Comparison of ENCODE assay signal across 8 cellular contexts in the genomic region with DNA sequence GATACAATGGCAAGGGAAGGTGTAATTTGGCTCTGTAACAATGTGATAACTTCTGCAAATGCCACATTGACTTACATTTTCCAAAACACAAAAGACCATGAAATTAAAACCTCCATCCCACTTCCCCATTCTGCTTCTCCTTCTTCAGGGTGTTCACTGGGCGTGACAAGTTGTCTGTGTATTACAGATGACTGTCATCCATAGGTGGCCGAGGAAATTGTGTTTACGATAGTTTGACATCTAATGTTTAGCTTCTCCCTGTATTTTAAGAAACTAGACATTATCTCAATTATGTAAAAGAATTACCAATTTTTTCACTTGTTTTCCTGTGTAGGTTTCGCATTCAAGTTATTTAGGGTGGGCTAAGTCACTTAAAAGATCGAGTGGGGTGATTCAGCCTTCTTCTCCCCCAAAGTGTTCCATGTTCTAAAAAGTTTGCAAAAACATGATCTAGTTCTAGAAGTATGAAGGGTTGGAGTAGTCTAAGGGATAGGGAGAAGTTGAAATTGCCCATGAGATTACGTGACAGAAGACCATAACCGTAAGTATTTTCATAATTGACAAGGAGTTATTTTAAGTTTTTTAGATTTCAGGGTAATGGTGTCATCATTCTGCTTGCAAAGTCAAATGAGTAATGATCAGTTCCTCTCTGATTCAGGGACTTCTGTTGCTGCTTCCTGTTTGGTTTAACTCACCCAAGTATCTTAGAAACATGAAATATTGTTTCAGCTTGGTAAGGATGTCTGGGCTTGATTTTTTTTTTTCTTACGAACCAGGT. TPM values are rescaled to one million over a fixed set of nuclear protein-coding genes. Genes with fewer than 3 reads are reported as not detected.
DNase-seq lines count a peak whose midpoint lies in the region; ATAC-seq and TF ChIP-seq lines count a peak whose summit lies in the region.

No MANE protein-coding gene starts in this region.

- no peaks in the 10 kb centered on the region for H4K20me1 ChIP-seq in BLaER1

- H3K9me3 ChIP-seq in BLaER1 (peaks cover 3% of the 10 kb centered on the region; the same call in 1 of the 2 replicates), ascending aorta (no peaks in the 10 kb centered on the region)

- intact Hi-C loops in ascending aorta (cut with DNase I) = no loop called here
- intact Hi-C loops in dorsolateral prefrontal cortex (cut with DNase I) = no loop called here

- no peak overlapping the region for H3K4me3 ChIP-seq in BLaER1
- H3K4me3 ChIP-seq in ascending aorta = no peak overlapping the region
- H3K4me3 ChIP-seq in dorsolateral prefrontal cortex = no peak overlapping the region

- H3K36me3 Mint-ChIP-seq in T-helper 2 cell treated with Interferon-gamma antibody and Interleukin-4, amounts not matched to agents 5 μg/mL and 100 μg/mL, for 36 hours (ENCODE audit: low read depth) = peaks cover 20% of the 10 kb centered on the region
- H3K36me3 Mint-ChIP-seq in immature natural killer cell = no peaks in the 10 kb centered on the region
- no peaks in the 10 kb centered on the region for H3K36me3 Mint-ChIP-seq in glutamatergic neuron (ENCODE audit: unreplicated experiment)

- H3K4me1 Mint-ChIP-seq in T-helper 2 cell treated with Interferon-gamma antibody and Interleukin-4, amounts not matched to agents 5 μg/mL and 100 μg/mL, for 36 hours (ENCODE audit: low read depth) = peaks cover 78% of the 10 kb centered on the region
- H3K4me1 Mint-ChIP-seq in immature natural killer cell = peaks cover 28 to 49% of the 10 kb centered on the region in 2 donors
- no peaks in the 10 kb centered on the region for H3K4me1 Mint-ChIP-seq in glutamatergic neuron (ENCODE audit: low read depth, unreplicated experiment)

- H3K27ac ChIP-seq in BLaER1 (no peak overlapping the region), ascending aorta (no peak overlapping the region), dorsolateral prefrontal cortex (peak overlapping the region in 4 of 59 donors; percentile 10 to 50 (median 34))

- H3K9me3 Mint-ChIP-seq in T-helper 2 cell treated with Interferon-gamma antibody and Interleukin-4, amounts not matched to agents 5 μg/mL and 100 μg/mL, for 36 hours = peaks cover 4% of the 10 kb centered on the region
- no peaks in the 10 kb centered on the region for H3K9me3 Mint-ChIP-seq in immature natural killer cell
- no peaks in the 10 kb centered on the region for H3K9me3 Mint-ChIP-seq in glutamatergic neuron (ENCODE audit: unreplicated experiment)

- no peak overlapping the region for H3K9ac ChIP-seq in BLaER1

- H3K27me3 ChIP-seq in BLaER1 (no peaks in the 10 kb centered on the region; the same call in 1 of the 2 replicates), ascending aorta (no peaks in the 10 kb centered on the region), dorsolateral prefrontal cortex (no peaks in the 10 kb centered on the region)

- peak; percentile 76 for ATAC-seq in GM19043 (IDR thresholded peaks at IDR 0.05; ENCODE audit: low read depth, unreplicated experiment)
- peak; percentile 85 for ATAC-seq in HG03196 (IDR thresholded peaks at IDR 0.05; ENCODE audit: unreplicated experiment)

- peak overlapping the region; percentile 57 for H3K4me2 ChIP-seq in BLaER1

- peak overlapping the region; percentile 69 for H3K4me3 Mint-ChIP-seq in T-helper 2 cell treated with Interferon-gamma antibody and Interleukin-4, amounts not matched to agents 5 μg/mL and 100 μg/mL, for 36 hours
- H3K4me3 Mint-ChIP-seq in immature natural killer cell (peak overlapping the region; percentile 9 to 50 (median 44)), glutamatergic neuron (ENCODE audit: unreplicated experiment) (no peak overlapping the region)

- H3K4me1 ChIP-seq in BLaER1 (peaks cover 35% of the 10 kb centered on the region), ascending aorta (no peaks in the 10 kb centered on the region)

- no peak for TF ChIP-seq CTCF in ascending aorta (IDR thresholded peaks at IDR 0.05)
- no peak for TF ChIP-seq CTCF in dorsolateral prefrontal cortex (IDR thresholded peaks at IDR 0.05 in 54 of 56, conservative IDR thresholded peaks at IDR 0.05 in 2 of 56; ENCODE audit: low read depth in 1 of 56, partially characterized antibody in 56 of 56)
- TF ChIP-seq CTCF in glutamatergic neuron (IDR thresholded peaks at IDR 0.05; ENCODE audit: partially characterized antibody, unreplicated experiment) = no peak

- H3K36me3 ChIP-seq in BLaER1 = no peaks in the 10 kb centered on the region
- no peaks in the 10 kb centered on the region for H3K36me3 ChIP-seq in ascending aorta

- DNase-seq in T-helper 2 cell treated with Interferon-gamma antibody and Interleukin-4, amounts not matched to agents 5 μg/mL and 100 μg/mL, for 36 hours (ENCODE audit: low spot score) = no peak
- DNase-seq in immature natural killer cell (peak in 2 of 3 donors; percentile 22 to 46), ascending aorta (ENCODE audit: low spot score in 2 of 2) (no peak), dorsolateral prefrontal cortex (no peak), glutamatergic neuron (no peak)

- peak overlapping the region; percentile 97 for H3K27ac Mint-ChIP-seq in T-helper 2 cell treated with Interferon-gamma antibody and Interleukin-4, amounts not matched to agents 5 μg/mL and 100 μg/mL, for 36 hours
- H3K27ac Mint-ChIP-seq in immature natural killer cell = peak overlapping the region; percentile 34 to 88 (median 66)
- no peak overlapping the region for H3K27ac Mint-ChIP-seq in glutamatergic neuron (ENCODE audit: unreplicated experiment)

- no peaks in the 10 kb centered on the region for H3K27me3 Mint-ChIP-seq in T-helper 2 cell treated with Interferon-gamma antibody and Interleukin-4, amounts not matched to agents 5 μg/mL and 100 μg/mL, for 36 hours (ENCODE audit: low read depth)
- H3K27me3 Mint-ChIP-seq in immature natural killer cell (ENCODE audit: low read depth in 3 of 3) (no peaks in the 10 kb centered on the region), glutamatergic neuron (ENCODE audit: unreplicated experiment) (no peaks in the 10 kb centered on the region)

RNA-seq across cellular contexts. Expression of gene CYTIP, which starts 25.2 kb away (rescaled TPM):
- polyA plus RNA-seq in immature natural killer cell = 100 to 1,000 TPM in 2 of 3 donors, 10 to 100 TPM in 1; 84.4 to 142 (median 111) TPM
- total RNA-seq in ascending aorta (5.5 TPM), dorsolateral prefrontal cortex (1 to 10 TPM in 99 of 120 experiments, under 1 TPM in 19, not detected in 2; 0.40 to 9.7 (median 1.8) TPM), glutamatergic neuron (ENCODE audit: unreplicated experiment) (not detected)

Comparison
In these comparisons a context has a peak if more than half of its experiments do, and no peak if none do; other contexts are left out.
1. DNase-seq: peak in immature natural killer cell (2 of 3); none in T-helper 2 cell treated with Interferon-gamma antibody and Interleukin-4, amounts not matched to agents 5 μg/mL and 100 μg/mL, for 36 hours (single experiment), ascending aorta (0 of 2), dorsolateral prefrontal cortex (0 of 10) and glutamatergic neuron (single experiment).